26 cellular contexts compared by ENCODE assay signal in the genomic region with DNA sequence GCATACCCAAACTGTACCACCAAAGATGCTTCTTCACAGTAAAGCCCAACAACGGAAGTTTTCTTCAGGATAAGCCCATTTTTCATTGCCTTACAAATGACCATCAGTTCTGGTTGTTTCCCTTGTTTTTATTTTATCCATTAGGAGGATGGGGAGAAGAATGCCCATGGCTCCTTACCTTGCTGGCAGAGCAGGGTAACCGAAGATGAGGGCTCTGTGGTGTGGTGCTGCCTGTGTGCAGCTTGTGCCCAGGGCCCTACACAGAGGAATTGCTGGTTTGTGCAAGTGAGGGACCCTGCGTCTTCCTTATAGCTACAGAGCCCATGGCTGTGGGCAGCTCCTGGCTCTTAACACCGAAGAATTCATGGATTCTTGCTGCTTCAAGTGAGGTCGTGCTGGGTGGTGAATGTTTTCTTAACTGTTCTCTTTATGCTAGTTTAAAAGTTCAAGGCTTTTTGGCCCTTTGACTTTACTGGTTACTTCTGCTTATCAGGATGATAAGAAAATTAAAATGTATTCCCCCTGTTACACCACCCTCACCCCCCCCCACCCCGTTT.
DNase-seq lines count a peak whose midpoint lies in the region; ATAC-seq and TF ChIP-seq lines count a peak whose summit lies in the region.
"Had no signal": no experiment of that assay in that cellular context is flagged by ENCODE, and none has a peak within 500 bp of the region (broad histone marks: within the 10 kb centered on the region; RNA-seq: fewer than 3 reads in every experiment).

No MANE protein-coding gene starts in this region.

- in situ Hi-C loops in GM13977 (cut with MboI; ENCODE audit: low pct_unique_long_range_greater_than_20kb, low sequenced_read_pairs, unreplicated experiment) = no loop called here

- H3K27me3 ChIP-seq in ACC112 (ENCODE audit: insufficient read depth, low read length) (no peaks in the 10 kb centered on the region), HUES64 (ENCODE audit: insufficient read depth, low read length) (no peaks in the 10 kb centered on the region), endodermal cell (ENCODE audit: control insufficient read depth, insufficient read depth, low read length, poor library complexity, severe bottlenecking) (no peaks in the 10 kb centered on the region), foreskin keratinocyte (no peaks in the 10 kb centered on the region)
- H3K27me3 ChIP-seq: breast epithelium, heart left ventricle, tibial nerve had no signal

- H3K9ac ChIP-seq in HUES64 (ENCODE audit: low read depth, low read length) (no peak overlapping the region), endodermal cell (ENCODE audit: extremely low read depth, low read length, poor library complexity, severe bottlenecking) (no peak overlapping the region)

- H3K36me3 ChIP-seq in ACC112 (ENCODE audit: insufficient read depth, low read length) (no peaks in the 10 kb centered on the region), HUES64 (ENCODE audit: insufficient read depth, low read length) (no peaks in the 10 kb centered on the region), endodermal cell (ENCODE audit: control insufficient read depth, insufficient read depth, low read length) (no peaks in the 10 kb centered on the region)
- H3K36me3 ChIP-seq: breast epithelium, heart left ventricle, tibial nerve had no signal

- H3K4me3 Mint-ChIP-seq in endodermal cell (no peak overlapping the region), neural crest cell (peak overlapping the region; percentile 24)
- H3K4me3 Mint-ChIP-seq: activated CD8-positive, alpha-beta T cell treated with anti-CD3 and anti-CD28 coated beads for 36 hours had no signal

- H3K4me1 Mint-ChIP-seq in endodermal cell (peaks cover 41% of the 10 kb centered on the region), neural crest cell (peaks cover 62% of the 10 kb centered on the region)

- no peak overlapping the region for H2AFZ ChIP-seq in ACC112 (ENCODE audit: low read length, unreplicated experiment)

- H3K4me3 ChIP-seq in ACC112 (ENCODE audit: low read depth, low read length) (no peak overlapping the region), HUES64 (ENCODE audit: low read length) (no peak overlapping the region), endodermal cell (ENCODE audit: low read length) (no peak overlapping the region), foreskin fibroblast (ENCODE audit: low read depth in 1 of 2, low read length in 2 of 2) (no peak overlapping the region)
- H3K4me3 ChIP-seq: breast epithelium, heart left ventricle, tibial nerve had no signal

- H3K27me3 Mint-ChIP-seq in endodermal cell (ENCODE audit: insufficient read depth) (no peaks in the 10 kb centered on the region), neural crest cell (ENCODE audit: low read depth) (no peaks in the 10 kb centered on the region)
- H3K27me3 Mint-ChIP-seq: activated CD8-positive, alpha-beta T cell treated with anti-CD3 and anti-CD28 coated beads for 36 hours had no signal

- no peak for ATAC-seq in foreskin keratinocyte
- ATAC-seq: activated CD4-positive, CD25-positive, alpha-beta regulatory T cell treated with anti-CD3 and anti-CD28 coated beads, Interleukin-2, amount 50 U/mL, for 24 hours; HCT116; heart left ventricle had no signal

- DNase-seq in endodermal cell (peak; percentile 71), neural crest cell (ENCODE audit: low read depth, low spot score) (no peak), foreskin fibroblast (no peak), GM13977 (ENCODE audit: low spot score) (no peak), foreskin keratinocyte (no peak), islet precursor cell (no peak)
- DNase-seq: activated CD8-positive, alpha-beta T cell treated with anti-CD3 and anti-CD28 coated beads for 36 hours; activated gamma-delta T cell treated with Interleukin-2 at 50 U/mL for 16 hours; activated T-cell treated with anti-CD3 and anti-CD28 coated beads, Interleukin-2, amount 50 U/mL, for 1 hour; cortex of kidney; DMS 273 treated with DMSO at 0.1 percent for 48 hours; heart left ventricle; KG1; NCI-H146; NCI-H2171 treated with DMSO at 0.1 percent for 48 hours; NCI-H526; stimulated activated CD4-positive, alpha-beta T cell treated with anti-CD3 and anti-CD28 coated beads, Interleukin-2, amount 100 ng/mL, for 48 hours; stimulated activated naive CD4-positive, alpha-beta T cell treated with Interleukin-2 at 50 U/mL for 16 hours; T1000 had no signal

- H3K27ac Mint-ChIP-seq in endodermal cell (peak overlapping the region; percentile 44), neural crest cell (ENCODE audit: unreplicated experiment) (no peak overlapping the region)

- H3K27ac ChIP-seq in ACC112 (ENCODE audit: low read depth, low read length) (0 out of 2 replicates have a peak overlapping the region, but pooled peaks have one; percentile 20), HUES64 (ENCODE audit: low read depth, low read length) (peak overlapping the region; percentile 47; the same call in 1 of the 2 replicates), endodermal cell (ENCODE audit: low read depth, low read length) (no peak overlapping the region), foreskin keratinocyte (no peak overlapping the region)
- H3K27ac ChIP-seq: C4-2B had no signal

- H3K9me3 Mint-ChIP-seq in endodermal cell = no peaks in the 10 kb centered on the region
- no peaks in the 10 kb centered on the region for H3K9me3 Mint-ChIP-seq in neural crest cell
- H3K9me3 Mint-ChIP-seq: activated CD8-positive, alpha-beta T cell treated with anti-CD3 and anti-CD28 coated beads for 36 hours had no signal

- H3K4me1 ChIP-seq in ACC112 (ENCODE audit: control insufficient read depth, insufficient read depth, low read length, unreplicated experiment) = peaks cover 60% of the 10 kb centered on the region
- H3K4me1 ChIP-seq in HUES64 (ENCODE audit: insufficient read depth, low read length) = peaks cover 66% of the 10 kb centered on the region
- H3K4me1 ChIP-seq in endodermal cell (ENCODE audit: control insufficient read depth, insufficient read depth, low read length) = no peaks in the 10 kb centered on the region
- H3K4me1 ChIP-seq in foreskin keratinocyte = peaks cover 30% of the 10 kb centered on the region

- WGBS in HUES64 = 50% methylated on average over 5 of the region's 6 CpGs
- 80 to 100% methylated on average over 2 to 5 of the region's 6 CpGs for WGBS in endodermal cell (ENCODE audit: insufficient coverage in 1 of 2, insufficient read length in 1 of 2), 2 experiments

- H3K9me3 ChIP-seq in HUES64 (ENCODE audit: insufficient read depth, low read depth, low read length) (no peaks in the 10 kb centered on the region), endodermal cell (ENCODE audit: control insufficient read depth, low read length) (no peaks in the 10 kb centered on the region)
- H3K9me3 ChIP-seq: breast epithelium, heart left ventricle, tibial nerve had no signal

- H3K79me2 ChIP-seq in ACC112 (ENCODE audit: control insufficient read depth, insufficient read depth, low read length, unreplicated experiment) = peaks cover 90% of the 10 kb centered on the region

- TF ChIP-seq CTCF in endodermal cell (conservative IDR thresholded peaks at IDR 0.05) (no peak), neural crest cell (conservative IDR thresholded peaks at IDR 0.05) (no peak), foreskin fibroblast (IDR thresholded peaks at IDR 0.05; ENCODE audit: low read depth, low read length) (no peak), GM13977 (IDR thresholded peaks at IDR 0.05; ENCODE audit: extremely low read depth, insufficient read depth, missing control alignments) (no peak), foreskin keratinocyte (conservative IDR thresholded peaks at IDR 0.05) (no peak)

- H3K36me3 Mint-ChIP-seq in endodermal cell (ENCODE audit: low read depth) = peaks cover 9% of the 10 kb centered on the region
- peaks cover 7% of the 10 kb centered on the region for H3K36me3 Mint-ChIP-seq in neural crest cell (ENCODE audit: low read depth)

Comparison
In these comparisons a context has a peak if more than half of its experiments do, and no peak if none do; other contexts are left out.
1. H3K27ac ChIP-seq: peak in ACC112 (single experiment) and HUES64 (single experiment); none in endodermal cell (single experiment) and foreskin keratinocyte (single experiment).